Comparison of ENCODE assay signal across 8 cellular contexts in genomic region chr17:67245694-67246397, GRCh38. TPM values are rescaled to one million over a fixed set of nuclear protein-coding genes. Genes with fewer than 3 reads are reported as not detected.
A peak's percentile ranks its signal among the peaks of the same experiment; 100 is the strongest.
DNase-seq lines count a peak whose midpoint lies in the region; ATAC-seq and TF ChIP-seq lines count a peak whose summit lies in the region.

No MANE protein-coding gene starts in this region.

- ATAC-seq in foreskin keratinocyte = peak; percentile 14
- ATAC-seq in omental fat pad (ENCODE audit: low FRiP score) = peak; percentile 39

- H3K27ac ChIP-seq in foreskin keratinocyte = peak overlapping the region; percentile 86

- peaks cover 3% of the 10 kb centered on the region for H3K27me3 Mint-ChIP-seq in activated T-helper 2 cell treated with anti-CD3 and anti-CD28 coated beads, Interferon-gamma antibody, Interleukin-2, Interleukin-4, amounts not matched to agents 10 μg/mL and 5 μg/mL and 100 μg/mL, durations not matched to agents 14 hours and 24 hours and 36 hours (ENCODE audit: low read depth)

- H3K4me3 Mint-ChIP-seq in activated T-helper 2 cell treated with anti-CD3 and anti-CD28 coated beads, Interferon-gamma antibody, Interleukin-2, Interleukin-4, amounts not matched to agents 10 μg/mL and 5 μg/mL and 100 μg/mL, durations not matched to agents 14 hours and 24 hours and 36 hours (ENCODE audit: low read depth) = peak overlapping the region; percentile 82

- TF ChIP-seq CTCF in GM06990 (IDR thresholded peaks at IDR 0.05; ENCODE audit: insufficient read depth, low read length, poor library complexity, severe bottlenecking) (no peak), foreskin keratinocyte (conservative IDR thresholded peaks at IDR 0.05) (no peak), omental fat pad (IDR thresholded peaks at IDR 0.05) (no peak)

- peaks cover 15% of the 10 kb centered on the region for H3K4me1 ChIP-seq in foreskin keratinocyte

- H3K4me1 Mint-ChIP-seq in activated T-helper 2 cell treated with anti-CD3 and anti-CD28 coated beads, Interferon-gamma antibody, Interleukin-2, Interleukin-4, amounts not matched to agents 10 μg/mL and 5 μg/mL and 100 μg/mL, durations not matched to agents 14 hours and 24 hours and 36 hours (ENCODE audit: low read depth) = peaks cover 35% of the 10 kb centered on the region

- peak overlapping the region; percentile 95 for H3K4me3 ChIP-seq in GM06990 (replicated peaks; ENCODE audit: low read depth, low read length)

- peak overlapping the region; percentile 63 for H3K27ac Mint-ChIP-seq in activated T-helper 2 cell treated with anti-CD3 and anti-CD28 coated beads, Interferon-gamma antibody, Interleukin-2, Interleukin-4, amounts not matched to agents 10 μg/mL and 5 μg/mL and 100 μg/mL, durations not matched to agents 14 hours and 24 hours and 36 hours

- DNase-seq in GM06990 (ENCODE audit: extremely low read depth, insufficient read length) (peak; percentile 35), NCI-H2227 treated with DMSO at 0.1 percent for 48 hours (lab: John Stamatoyannopoulos, UW) (peak; percentile 23), foreskin keratinocyte (peak in 1 of 2 donors; percentile 29), omental fat pad (ENCODE audit: low spot score) (no peak), A172 (ENCODE audit: low spot score) (no peak), NCI-H2196 (lab: John Stamatoyannopoulos, UW; ENCODE audit: unreplicated experiment) (no peak), NCI-H524 treated with DMSO at 0.1 percent for 48 hours (lab: John Stamatoyannopoulos, UW) (no peak)
- DNase-seq in activated T-helper 2 cell treated with anti-CD3 and anti-CD28 coated beads, Interferon-gamma antibody, Interleukin-2, Interleukin-4, amounts not matched to agents 10 μg/mL and 5 μg/mL and 100 μg/mL, durations not matched to agents 14 hours and 24 hours and 36 hours (ENCODE audit: low spot score) = peak; percentile 34

- intact Hi-C loops in activated T-helper 2 cell treated with anti-CD3 and anti-CD28 coated beads, Interferon-gamma antibody, Interleukin-2, Interleukin-4, amounts not matched to agents 10 μg/mL and 5 μg/mL and 100 μg/mL, durations not matched to agents 14 hours and 24 hours and 36 hours (cut with micrococcal nuclease) = loop anchor here (1.0 to 10.0 kb wide), 2 partner anchors 109 to 471 kb away; partner anchors contain the start of gene NOL11

- H3K9me3 Mint-ChIP-seq in activated T-helper 2 cell treated with anti-CD3 and anti-CD28 coated beads, Interferon-gamma antibody, Interleukin-2, Interleukin-4, amounts not matched to agents 10 μg/mL and 5 μg/mL and 100 μg/mL, durations not matched to agents 14 hours and 24 hours and 36 hours = no peaks in the 10 kb centered on the region

- H3K27me3 ChIP-seq in GM06990 (replicated peaks; ENCODE audit: control insufficient read depth, insufficient read depth, low read length) = no peaks in the 10 kb centered on the region
- no peaks in the 10 kb centered on the region for H3K27me3 ChIP-seq in foreskin keratinocyte

- H3K36me3 Mint-ChIP-seq in activated T-helper 2 cell treated with anti-CD3 and anti-CD28 coated beads, Interferon-gamma antibody, Interleukin-2, Interleukin-4, amounts not matched to agents 10 μg/mL and 5 μg/mL and 100 μg/mL, durations not matched to agents 14 hours and 24 hours and 36 hours (ENCODE audit: low read depth) = peaks cover 31% of the 10 kb centered on the region

- H3K36me3 ChIP-seq in GM06990 (ENCODE audit: control insufficient read depth, insufficient read depth, low read length) = no peaks in the 10 kb centered on the region; the same call in 1 of the 2 replicates

RNA-seq across cellular contexts. Expression of gene HELZ, which starts 0.8 kb away (rescaled TPM):
- total RNA-seq in activated T-helper 2 cell treated with anti-CD3 and anti-CD28 coated beads, Interferon-gamma antibody, Interleukin-2, Interleukin-4, amounts not matched to agents 10 μg/mL and 5 μg/mL and 100 μg/mL, durations not matched to agents 14 hours and 24 hours and 36 hours = 67.1 and 71.7 TPM in 2 replicates
- 25.5 and 30.2 TPM in 2 replicates for total RNA-seq in foreskin keratinocyte
- polyA plus RNA-seq in foreskin keratinocyte = 2.1 and 2.3 TPM in 2 replicates
- 100 to 1,000 TPM in 2 of 4 donors, 10 to 100 TPM in 2; 63.5 to 123 (median 87.6) TPM for total RNA-seq in omental fat pad
- total RNA-seq in A172 (2014; rRNA removed; shearing (Covaris generic)) = 28.5 and 44.1 TPM in 2 replicates

Comparison
In these comparisons a context has a peak if more than half of its experiments do, and no peak if none do; other contexts are left out.
1. DNase-seq: peak in GM06990 (single experiment), NCI-H2227 treated with DMSO at 0.1 percent for 48 hours (single experiment) and activated T-helper 2 cell treated with anti-CD3 and anti-CD28 coated beads, Interferon-gamma antibody, Interleukin-2, Interleukin-4, amounts not matched to agents 10 μg/mL and 5 μg/mL and 100 μg/mL, durations not matched to agents 14 hours and 24 hours and 36 hours (single experiment); none in omental fat pad (single experiment), A172 (single experiment), NCI-H2196 (single experiment) and NCI-H524 treated with DMSO at 0.1 percent for 48 hours (single experiment).